ENCODE assay signal across 4 cellular contexts in the genomic region with DNA sequence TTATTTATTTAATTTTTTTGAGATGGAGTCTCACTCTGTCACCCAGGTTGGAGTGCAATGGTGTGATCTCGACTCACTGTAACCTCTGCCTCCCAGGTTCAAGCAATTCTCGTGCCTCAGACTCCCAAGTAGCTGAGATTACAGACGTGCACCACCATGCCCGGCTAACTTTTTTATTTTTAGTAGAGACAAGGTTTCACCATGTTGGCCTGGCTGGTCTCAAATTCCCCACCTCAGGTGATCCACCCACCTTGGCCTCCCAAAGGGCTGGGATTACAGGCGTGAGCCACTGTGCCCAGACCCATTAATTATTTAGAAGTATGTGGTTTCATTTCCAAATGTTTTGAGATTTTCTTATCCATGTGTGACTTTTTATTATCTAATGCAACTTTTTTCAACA. TPM values are rescaled to one million over a fixed set of nuclear protein-coding genes. Genes with fewer than 3 reads are reported as not detected.
"Had no signal": no experiment of that assay in that cellular context is flagged by ENCODE, and none has a peak within 500 bp of the region (broad histone marks: within the 10 kb centered on the region; RNA-seq: fewer than 3 reads in every experiment).

No MANE protein-coding gene starts in this region.

RNA-seq across cellular contexts. Expression of gene MYL4, which starts 42.3 kb away (rescaled TPM):
- total RNA-seq: naive thymus-derived CD4-positive, alpha-beta T cell; naive thymus-derived CD8-positive, alpha-beta T cell; neural crest cell; osteocyte had no signal
